In genomic region chr17:44779211-44780025, GRCh38 we compare ENCODE assay signal across 8 cellular contexts. TPM values are rescaled to one million over a fixed set of nuclear protein-coding genes. Genes with fewer than 3 reads are reported as not detected.
DNase-seq lines count a peak whose midpoint lies in the region; ATAC-seq, FAIRE-seq and TF ChIP-seq lines count a peak whose summit lies in the region.

No MANE protein-coding gene starts in this region.

- DNase-seq in GM10266 (ENCODE audit: extremely low spot score) (peak; percentile 88), NCI-H1105 treated with DMSO at 0.1 percent for 48 hours (lab: John Stamatoyannopoulos, UW) (peak; percentile 52), T-helper 9 cell (peak; percentile 82), ascending aorta (ENCODE audit: low spot score in 2 of 2) (peak in 1 of 2 donors; percentile 87), hepatic stellate cell (ENCODE audit: low spot score) (peak; percentile 94), retina (peak; percentile 89), urothelium cell line (ENCODE audit: low spot score) (peak; percentile 87)

- intact Hi-C loops in ascending aorta (cut with DNase I) = loop anchor here (1.0 to 2.0 kb wide), 2 partner anchors 51 to 86 kb away; partner anchors contain the start of gene GJC1

- H3K27me3 ChIP-seq in ascending aorta = no peaks in the 10 kb centered on the region

- H3K27ac ChIP-seq in ascending aorta = peak overlapping the region in 1 of 2 donors; percentile 35

- H3K36me3 ChIP-seq in ascending aorta = no peaks in the 10 kb centered on the region

- H3K4me3 ChIP-seq in ascending aorta = peak overlapping the region; percentile 36 to 57

- no peak for ATAC-seq in GM19324 (IDR thresholded peaks at IDR 0.05; ENCODE audit: low FRiP score, unreplicated experiment)

- peaks cover 14 to 16% of the 10 kb centered on the region in 2 donors for H3K4me1 ChIP-seq in ascending aorta

- no peaks in the 10 kb centered on the region for H3K9me3 ChIP-seq in ascending aorta

- TF ChIP-seq CTCF in GM10266 (IDR thresholded peaks at IDR 0.05; ENCODE audit: control insufficient read depth, insufficient read depth, low read depth, missing control alignments) (peak; percentile 84), ascending aorta (IDR thresholded peaks at IDR 0.05) (peak; percentile 80 to 94 (median 86))

- peak; percentile 96 for FAIRE-seq in urothelium cell line (lab: Jason Lieb, UNC)

RNA-seq across cellular contexts. Expression of gene ADAM11, which starts 20.6 kb away (rescaled TPM):
- total RNA-seq in ascending aorta = not detected

RNA-seq across cellular contexts. Expression of gene GJC1, which starts 50.7 kb away (rescaled TPM):
- 9.9 TPM for total RNA-seq in ascending aorta
